1 cellular context compared by ENCODE assay signal in genomic region chr2:64988420-64989125, GRCh38.
TF ChIP-seq lines count a peak whose summit lies in the region.

No MANE protein-coding gene starts in this region.

TF ChIP-seq in HepG2, 621 proteins besides CTCF, POLR2A, EP300 and RAD21 (continued from another document and continues in another):
- TF ChIP-seq, protein P1, sequence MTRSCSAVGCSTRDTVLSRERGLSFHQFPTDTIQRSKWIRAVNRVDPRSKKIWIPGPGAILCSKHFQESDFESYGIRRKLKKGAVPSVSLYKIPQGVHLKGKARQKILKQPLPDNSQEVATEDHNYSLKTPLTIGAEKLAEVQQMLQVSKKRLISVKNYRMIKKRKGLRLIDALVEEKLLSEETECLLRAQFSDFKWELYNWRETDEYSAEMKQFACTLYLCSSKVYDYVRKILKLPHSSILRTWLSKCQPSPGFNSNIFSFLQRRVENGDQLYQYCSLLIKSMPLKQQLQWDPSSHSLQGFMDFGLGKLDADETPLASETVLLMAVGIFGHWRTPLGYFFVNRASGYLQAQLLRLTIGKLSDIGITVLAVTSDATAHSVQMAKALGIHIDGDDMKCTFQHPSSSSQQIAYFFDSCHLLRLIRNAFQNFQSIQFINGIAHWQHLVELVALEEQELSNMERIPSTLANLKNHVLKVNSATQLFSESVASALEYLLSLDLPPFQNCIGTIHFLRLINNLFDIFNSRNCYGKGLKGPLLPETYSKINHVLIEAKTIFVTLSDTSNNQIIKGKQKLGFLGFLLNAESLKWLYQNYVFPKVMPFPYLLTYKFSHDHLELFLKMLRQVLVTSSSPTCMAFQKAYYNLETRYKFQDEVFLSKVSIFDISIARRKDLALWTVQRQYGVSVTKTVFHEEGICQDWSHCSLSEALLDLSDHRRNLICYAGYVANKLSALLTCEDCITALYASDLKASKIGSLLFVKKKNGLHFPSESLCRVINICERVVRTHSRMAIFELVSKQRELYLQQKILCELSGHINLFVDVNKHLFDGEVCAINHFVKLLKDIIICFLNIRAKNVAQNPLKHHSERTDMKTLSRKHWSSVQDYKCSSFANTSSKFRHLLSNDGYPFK (CRISPR knock-in tag; IDR thresholded peaks at IDR 0.05; ENCODE audit: borderline replicate concordance) = peak; percentile 65; the same call in 1 of the 2 replicates
- TF ChIP-seq GABPB1 (CRISPR knock-in tag; IDR thresholded peaks at IDR 0.05) = peak; percentile 56
- peak; percentile 43 for TF ChIP-seq KAT8 (CRISPR knock-in tag; IDR thresholded peaks at IDR 0.05)
- no peak for TF ChIP-seq HOXD1 (CRISPR knock-in tag; IDR thresholded peaks at IDR 0.05)
- TF ChIP-seq EED (CRISPR knock-in tag; IDR thresholded peaks at IDR 0.05) = peak; percentile 30; the same call in 1 of the 2 replicates
- TF ChIP-seq BCL3 (CRISPR knock-in tag; IDR thresholded peaks at IDR 0.05) = 0 out of 2 replicates have a peak, but pooled peaks have one; percentile 73
- TF ChIP-seq, protein P2, sequence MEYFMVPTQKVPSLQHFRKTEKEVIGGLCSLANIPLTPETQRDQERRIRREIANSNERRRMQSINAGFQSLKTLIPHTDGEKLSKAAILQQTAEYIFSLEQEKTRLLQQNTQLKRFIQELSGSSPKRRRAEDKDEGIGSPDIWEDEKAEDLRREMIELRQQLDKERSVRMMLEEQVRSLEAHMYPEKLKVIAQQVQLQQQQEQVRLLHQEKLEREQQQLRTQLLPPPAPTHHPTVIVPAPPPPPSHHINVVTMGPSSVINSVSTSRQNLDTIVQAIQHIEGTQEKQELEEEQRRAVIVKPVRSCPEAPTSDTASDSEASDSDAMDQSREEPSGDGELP (IDR thresholded peaks at IDR 0.05; ENCODE audit: borderline replicate concordance, low read depth) = peak; percentile 15; the same call in 1 of the 2 replicates
- TF ChIP-seq ARNTL (CRISPR knock-in tag; IDR thresholded peaks at IDR 0.05) = peak; percentile 61; the same call in 1 of the 2 replicates
- no peak for TF ChIP-seq ZNF383 (CRISPR knock-in tag; IDR thresholded peaks at IDR 0.05; ENCODE audit: borderline replicate concordance)
- peak; percentile 11; the same call in 1 of the 2 replicates for TF ChIP-seq ZNF12 (CRISPR knock-in tag; IDR thresholded peaks at IDR 0.05)
- TF ChIP-seq NR2C2 (CRISPR knock-in tag; IDR thresholded peaks at IDR 0.05; ENCODE audit: borderline replicate concordance) = 0 out of 2 replicates have a peak, but pooled peaks have one; percentile 3
- 0 out of 2 replicates have a peak, but pooled peaks have one; percentile 37 for TF ChIP-seq CENPT (CRISPR knock-in tag; IDR thresholded peaks at IDR 0.05; ENCODE audit: low read depth)
- TF ChIP-seq ZMYM4 (CRISPR knock-in tag; IDR thresholded peaks at IDR 0.05) = peak; percentile 54; the same call in 1 of the 2 replicates
- TF ChIP-seq CSRNP1 (CRISPR knock-in tag; IDR thresholded peaks at IDR 0.05) = peak; percentile 77; the same call in 1 of the 2 replicates
- TF ChIP-seq TOE1 (CRISPR knock-in tag; IDR thresholded peaks at IDR 0.05) = 0 out of 2 replicates have a peak, but pooled peaks have one; percentile 66
- TF ChIP-seq ZNF563 (CRISPR knock-in tag; IDR thresholded peaks at IDR 0.05) = peak; percentile 82; the same call in 1 of the 2 replicates
- TF ChIP-seq ZNF761 (CRISPR knock-in tag; conservative IDR thresholded peaks at IDR 0.05) = peak; percentile 84; the same call in 1 of the 2 replicates
- TF ChIP-seq ZBTB3 (CRISPR knock-in tag; IDR thresholded peaks at IDR 0.05; ENCODE audit: borderline replicate concordance, low read depth) = no peak
- no peak for TF ChIP-seq ZNF24 (IDR thresholded peaks at IDR 0.05)
- TF ChIP-seq ZNF883 (CRISPR knock-in tag; IDR thresholded peaks at IDR 0.05; ENCODE audit: not compliant biosample characterization) = peak; percentile 36
- TF ChIP-seq, protein P3, sequence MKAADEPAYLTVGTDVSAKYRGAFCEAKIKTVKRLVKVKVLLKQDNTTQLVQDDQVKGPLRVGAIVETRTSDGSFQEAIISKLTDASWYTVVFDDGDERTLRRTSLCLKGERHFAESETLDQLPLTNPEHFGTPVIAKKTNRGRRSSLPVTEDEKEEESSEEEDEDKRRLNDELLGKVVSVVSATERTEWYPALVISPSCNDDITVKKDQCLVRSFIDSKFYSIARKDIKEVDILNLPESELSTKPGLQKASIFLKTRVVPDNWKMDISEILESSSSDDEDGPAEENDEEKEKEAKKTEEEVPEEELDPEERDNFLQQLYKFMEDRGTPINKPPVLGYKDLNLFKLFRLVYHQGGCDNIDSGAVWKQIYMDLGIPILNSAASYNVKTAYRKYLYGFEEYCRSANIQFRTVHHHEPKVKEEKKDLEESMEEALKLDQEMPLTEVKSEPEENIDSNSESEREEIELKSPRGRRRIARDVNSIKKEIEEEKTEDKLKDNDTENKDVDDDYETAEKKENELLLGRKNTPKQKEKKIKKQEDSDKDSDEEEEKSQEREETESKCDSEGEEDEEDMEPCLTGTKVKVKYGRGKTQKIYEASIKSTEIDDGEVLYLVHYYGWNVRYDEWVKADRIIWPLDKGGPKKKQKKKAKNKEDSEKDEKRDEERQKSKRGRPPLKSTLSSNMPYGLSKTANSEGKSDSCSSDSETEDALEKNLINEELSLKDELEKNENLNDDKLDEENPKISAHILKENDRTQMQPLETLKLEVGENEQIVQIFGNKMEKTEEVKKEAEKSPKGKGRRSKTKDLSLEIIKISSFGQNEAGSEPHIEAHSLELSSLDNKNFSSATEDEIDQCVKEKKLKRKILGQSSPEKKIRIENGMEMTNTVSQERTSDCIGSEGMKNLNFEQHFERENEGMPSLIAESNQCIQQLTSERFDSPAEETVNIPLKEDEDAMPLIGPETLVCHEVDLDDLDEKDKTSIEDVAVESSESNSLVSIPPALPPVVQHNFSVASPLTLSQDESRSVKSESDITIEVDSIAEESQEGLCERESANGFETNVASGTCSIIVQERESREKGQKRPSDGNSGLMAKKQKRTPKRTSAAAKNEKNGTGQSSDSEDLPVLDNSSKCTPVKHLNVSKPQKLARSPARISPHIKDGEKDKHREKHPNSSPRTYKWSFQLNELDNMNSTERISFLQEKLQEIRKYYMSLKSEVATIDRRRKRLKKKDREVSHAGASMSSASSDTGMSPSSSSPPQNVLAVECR (CRISPR knock-in tag; IDR thresholded peaks at IDR 0.05; ENCODE audit: borderline replicate concordance) = peak; percentile 21; the same call in 1 of the 2 replicates
- TF ChIP-seq RBM22 (optimal IDR thresholded peaks at IDR 0.05; ENCODE audit: low read length) = peak; percentile 58
- TF ChIP-seq SP140L (CRISPR knock-in tag; IDR thresholded peaks at IDR 0.05; ENCODE audit: borderline replicate concordance) = no peak; the same call in 1 of the 2 replicates
- TF ChIP-seq NAIF1 (CRISPR knock-in tag; IDR thresholded peaks at IDR 0.05; ENCODE audit: borderline replicate concordance) = peak; percentile 55; the same call in 1 of the 2 replicates
- TF ChIP-seq, protein P4, sequence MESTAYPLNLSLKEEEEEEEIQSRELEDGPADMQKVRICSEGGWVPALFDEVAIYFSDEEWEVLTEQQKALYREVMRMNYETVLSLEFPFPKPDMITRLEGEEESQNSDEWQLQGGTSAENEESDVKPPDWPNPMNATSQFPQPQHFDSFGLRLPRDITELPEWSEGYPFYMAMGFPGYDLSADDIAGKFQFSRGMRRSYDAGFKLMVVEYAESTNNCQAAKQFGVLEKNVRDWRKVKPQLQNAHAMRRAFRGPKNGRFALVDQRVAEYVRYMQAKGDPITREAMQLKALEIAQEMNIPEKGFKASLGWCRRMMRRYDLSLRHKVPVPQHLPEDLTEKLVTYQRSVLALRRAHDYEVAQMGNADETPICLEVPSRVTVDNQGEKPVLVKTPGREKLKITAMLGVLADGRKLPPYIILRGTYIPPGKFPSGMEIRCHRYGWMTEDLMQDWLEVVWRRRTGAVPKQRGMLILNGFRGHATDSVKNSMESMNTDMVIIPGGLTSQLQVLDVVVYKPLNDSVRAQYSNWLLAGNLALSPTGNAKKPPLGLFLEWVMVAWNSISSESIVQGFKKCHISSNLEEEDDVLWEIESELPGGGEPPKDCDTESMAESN (CRISPR knock-in tag; conservative IDR thresholded peaks at IDR 0.05) = peak; percentile 74; the same call in 1 of the 2 replicates
- peak; percentile 87 for TF ChIP-seq HIVEP1 (CRISPR knock-in tag; IDR thresholded peaks at IDR 0.05)
- peak; percentile 46; the same call in 1 of the 2 replicates for TF ChIP-seq PHF21A (CRISPR knock-in tag; IDR thresholded peaks at IDR 0.05)
- peak; percentile 10; the same call in 2 of the 3 replicates for TF ChIP-seq MXI1 (IDR thresholded peaks at IDR 0.05; ENCODE audit: borderline replicate concordance, low read depth, low read length)
- TF ChIP-seq MXD3 (CRISPR knock-in tag; IDR thresholded peaks at IDR 0.05) = peak; percentile 82; the same call in 1 of the 2 replicates
- TF ChIP-seq RORA (CRISPR knock-in tag; IDR thresholded peaks at IDR 0.05) = no peak
- TF ChIP-seq ZNF550 (CRISPR knock-in tag; IDR thresholded peaks at IDR 0.05; ENCODE audit: borderline replicate concordance) = peak; percentile 75; the same call in 1 of the 2 replicates
- TF ChIP-seq ZNF775 (CRISPR knock-in tag; IDR thresholded peaks at IDR 0.05; ENCODE audit: borderline replicate concordance) = peak; percentile 26; the same call in 1 of the 2 replicates
- no peak for TF ChIP-seq YEATS2 (CRISPR knock-in tag; IDR thresholded peaks at IDR 0.05; ENCODE audit: borderline replicate concordance)
- TF ChIP-seq BHLHE40 (IDR thresholded peaks at IDR 0.05; ENCODE audit: low read length) = peak; percentile 2; the same call in 1 of the 2 replicates
- 0 out of 2 replicates have a peak, but pooled peaks have one; percentile 48 for TF ChIP-seq ZNF678 (CRISPR knock-in tag; IDR thresholded peaks at IDR 0.05)
- TF ChIP-seq IRF2 (CRISPR knock-in tag; IDR thresholded peaks at IDR 0.05) = 0 out of 2 replicates have a peak, but pooled peaks have one; percentile 35
- TF ChIP-seq AGO2 (optimal IDR thresholded peaks at IDR 0.05; ENCODE audit: low read depth, low read length) = peak; percentile 98
- TF ChIP-seq, protein P5, sequence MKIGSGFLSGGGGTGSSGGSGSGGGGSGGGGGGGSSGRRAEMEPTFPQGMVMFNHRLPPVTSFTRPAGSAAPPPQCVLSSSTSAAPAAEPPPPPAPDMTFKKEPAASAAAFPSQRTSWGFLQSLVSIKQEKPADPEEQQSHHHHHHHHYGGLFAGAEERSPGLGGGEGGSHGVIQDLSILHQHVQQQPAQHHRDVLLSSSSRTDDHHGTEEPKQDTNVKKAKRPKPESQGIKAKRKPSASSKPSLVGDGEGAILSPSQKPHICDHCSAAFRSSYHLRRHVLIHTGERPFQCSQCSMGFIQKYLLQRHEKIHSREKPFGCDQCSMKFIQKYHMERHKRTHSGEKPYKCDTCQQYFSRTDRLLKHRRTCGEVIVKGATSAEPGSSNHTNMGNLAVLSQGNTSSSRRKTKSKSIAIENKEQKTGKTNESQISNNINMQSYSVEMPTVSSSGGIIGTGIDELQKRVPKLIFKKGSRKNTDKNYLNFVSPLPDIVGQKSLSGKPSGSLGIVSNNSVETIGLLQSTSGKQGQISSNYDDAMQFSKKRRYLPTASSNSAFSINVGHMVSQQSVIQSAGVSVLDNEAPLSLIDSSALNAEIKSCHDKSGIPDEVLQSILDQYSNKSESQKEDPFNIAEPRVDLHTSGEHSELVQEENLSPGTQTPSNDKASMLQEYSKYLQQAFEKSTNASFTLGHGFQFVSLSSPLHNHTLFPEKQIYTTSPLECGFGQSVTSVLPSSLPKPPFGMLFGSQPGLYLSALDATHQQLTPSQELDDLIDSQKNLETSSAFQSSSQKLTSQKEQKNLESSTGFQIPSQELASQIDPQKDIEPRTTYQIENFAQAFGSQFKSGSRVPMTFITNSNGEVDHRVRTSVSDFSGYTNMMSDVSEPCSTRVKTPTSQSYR (CRISPR knock-in tag; IDR thresholded peaks at IDR 0.05; ENCODE audit: borderline replicate concordance) = peak; percentile 50; the same call in 1 of the 2 replicates
- TF ChIP-seq ZNF296 (CRISPR knock-in tag; conservative IDR thresholded peaks at IDR 0.05) = peak; percentile 86; the same call in 1 of the 2 replicates
- peak; percentile 78; the same call in 1 of the 2 replicates for TF ChIP-seq MTA1 (CRISPR knock-in tag; IDR thresholded peaks at IDR 0.05; ENCODE audit: borderline replicate concordance)
- peak; percentile 62; the same call in 1 of the 2 replicates for TF ChIP-seq KDM3A (CRISPR knock-in tag; IDR thresholded peaks at IDR 0.05; ENCODE audit: low read depth)
